Comparison of ENCODE assay signal across 20 cellular contexts in genomic region chr17:29758255-29758654, GRCh38.
DNase-seq lines count a peak whose midpoint lies in the region; ATAC-seq and TF ChIP-seq lines count a peak whose summit lies in the region.
"Had no signal": no experiment of that assay in that cellular context is flagged by ENCODE, and none has a peak within 500 bp of the region (broad histone marks: within the 10 kb centered on the region; RNA-seq: fewer than 3 reads in every experiment).

No MANE protein-coding gene starts in this region.

- DNase-seq in naive B cell: no peak
- no peak for DNase-seq in trophoblast cell
- DNase-seq in DMS79 (lab: John Stamatoyannopoulos, UW): no peak
- DNase-seq: activated CD4-positive, alpha-beta T cell treated with anti-CD3 and anti-CD28 coated beads, Interleukin-2, amount 50 U/mL, for 48 hours; BE2C; DMS53; Kasumi-1; left lung; NCI-H146; NCI-H446; SHP77 treated with DMSO at 0.1 percent for 48 hours; stimulated activated CD4-positive, alpha-beta T cell treated with anti-CD3 and anti-CD28 coated beads, Interleukin-12 subunit alpha, Interleukin-12 subunit beta, amount 100 ng/mL, for 4 hours; T-helper 9 cell had no signal

- no peak overlapping the region for H3K23ac ChIP-seq in trophoblast cell (ENCODE audit: low read length)

- H4K20me1 ChIP-seq in BLaER1 (peaks cover 45% of the 10 kb centered on the region), DOHH2 (ENCODE audit: control insufficient read depth, insufficient read depth, low read depth, low read length) (no peaks in the 10 kb centered on the region)

- no peak overlapping the region for H2BK12ac ChIP-seq in trophoblast cell (ENCODE audit: low read length)

- peak overlapping the region; percentile 98 for H3K4me3 Mint-ChIP-seq in activated T-helper 17 cell treated with anti-CD3 and anti-CD28 coated beads, Interleukin-2, amount 50 U/mL, for 72 hours
- peak overlapping the region in 6 of 8 donors; percentile 5 to 94 (median 84) for H3K4me3 Mint-ChIP-seq in naive B cell
- H3K4me3 Mint-ChIP-seq: GM23338 had no signal

- H2AFZ ChIP-seq in trophoblast cell (ENCODE audit: insufficient read depth, low read length, poor library complexity): no peak overlapping the region
- H2AFZ ChIP-seq: GM23338 had no signal

- no peaks in the 10 kb centered on the region for H3K9me2 ChIP-seq in DOHH2 (replicated peaks; ENCODE audit: control insufficient read depth, low read length)

- H3K9ac ChIP-seq in BLaER1 (no peak overlapping the region), trophoblast cell (ENCODE audit: low read length) (no peak overlapping the region)

- no peak overlapping the region for H3K14ac ChIP-seq in trophoblast cell (ENCODE audit: low read length)

- H2BK120ac ChIP-seq in trophoblast cell (ENCODE audit: insufficient read depth, low read length, poor library complexity): no peak overlapping the region

- peaks cover 21% of the 10 kb centered on the region for H3F3A ChIP-seq in DOHH2 (ENCODE audit: control insufficient read depth, insufficient read depth)

- no peak overlapping the region for H3K27ac ChIP-seq in BLaER1
- H3K27ac ChIP-seq in DOHH2 (ENCODE audit: low read depth, low read length): no peak overlapping the region
- no peak overlapping the region for H3K27ac ChIP-seq in trophoblast cell (ENCODE audit: low read depth, low read length)
- H3K27ac ChIP-seq: cardiac muscle cell had no signal

- H3K4me1 ChIP-seq in BLaER1 (peaks cover 39% of the 10 kb centered on the region), DOHH2 (ENCODE audit: control insufficient read depth, low read length) (peaks cover 36% of the 10 kb centered on the region), trophoblast cell (ENCODE audit: control insufficient read depth in 1 of 2, insufficient read depth in 2 of 2, low read length in 2 of 2) (no peaks in the 10 kb centered on the region)
- H3K4me1 ChIP-seq: BE2C had no signal

- no peak overlapping the region for H4K8ac ChIP-seq in trophoblast cell (ENCODE audit: low read depth, low read length)

- no peak overlapping the region for H4K91ac ChIP-seq in trophoblast cell (ENCODE audit: low read depth, low read length)

- peaks cover 6% of the 10 kb centered on the region for H3K79me1 ChIP-seq in trophoblast cell (ENCODE audit: low read length)

- no peaks in the 10 kb centered on the region for H3K27me3 Mint-ChIP-seq in activated T-helper 17 cell treated with anti-CD3 and anti-CD28 coated beads, Interleukin-2, amount 50 U/mL, for 72 hours
- no peaks in the 10 kb centered on the region for H3K27me3 Mint-ChIP-seq in naive B cell

- H3K79me2 ChIP-seq in DOHH2 (ENCODE audit: control insufficient read depth, low read length): peaks cover 40% of the 10 kb centered on the region
- peaks cover 7% of the 10 kb centered on the region for H3K79me2 ChIP-seq in trophoblast cell (ENCODE audit: control insufficient read depth, insufficient read depth, low read length, poor library complexity)

- no peaks in the 10 kb centered on the region for H3K9me3 Mint-ChIP-seq in activated T-helper 17 cell treated with anti-CD3 and anti-CD28 coated beads, Interleukin-2, amount 50 U/mL, for 72 hours
- no peaks in the 10 kb centered on the region for H3K9me3 Mint-ChIP-seq in naive B cell
- H3K9me3 Mint-ChIP-seq: GM23338 had no signal

- no peak overlapping the region for H3K4ac ChIP-seq in trophoblast cell (ENCODE audit: low read depth, low read length)

- no peak overlapping the region for H3K4me3 ChIP-seq in BLaER1
- no peak overlapping the region for H3K4me3 ChIP-seq in DOHH2 (ENCODE audit: low read length)
- no peak overlapping the region for H3K4me3 ChIP-seq in trophoblast cell (ENCODE audit: low read depth, low read length)
- H3K4me3 ChIP-seq: cardiac muscle cell, GM23338 had no signal

- H3K4me1 Mint-ChIP-seq in activated T-helper 17 cell treated with anti-CD3 and anti-CD28 coated beads, Interleukin-2, amount 50 U/mL, for 72 hours: peaks cover 15% of the 10 kb centered on the region
- H3K4me1 Mint-ChIP-seq in naive B cell: peaks cover 32 to 60% (median 33%) of the 10 kb centered on the region in 3 donors

- no peak overlapping the region for H2BK5ac ChIP-seq in trophoblast cell (ENCODE audit: low read depth, low read length, poor library complexity)

- H3K36me3 ChIP-seq in BLaER1 (peaks cover 25% of the 10 kb centered on the region), DOHH2 (ENCODE audit: control insufficient read depth, low read length) (peaks cover 23% of the 10 kb centered on the region), trophoblast cell (ENCODE audit: control insufficient read depth in 1 of 2, insufficient read depth in 2 of 2, low read length in 2 of 2) (peaks cover 6 to 8% of the 10 kb centered on the region in 2 experiments)
- H3K36me3 ChIP-seq: cardiac muscle cell had no signal

- TF ChIP-seq CTCF in DOHH2 (IDR thresholded peaks at IDR 0.05; ENCODE audit: low read depth, low read length, poor library complexity, severe bottlenecking): no peak

- H3K4me2 ChIP-seq in BLaER1: peak overlapping the region; percentile 81
- 0 out of 2 replicates have a peak overlapping the region, but pooled peaks have one; percentile 3 for H3K4me2 ChIP-seq in DOHH2 (ENCODE audit: low read length)
- no peak overlapping the region for H3K4me2 ChIP-seq in trophoblast cell (ENCODE audit: low read length)
- H3K4me2 ChIP-seq: GM23338 had no signal

- no peaks in the 10 kb centered on the region for H3K27me3 ChIP-seq in BLaER1
- H3K27me3 ChIP-seq in DOHH2 (ENCODE audit: control insufficient read depth, low read length): no peaks in the 10 kb centered on the region
- H3K27me3 ChIP-seq in trophoblast cell (ENCODE audit: insufficient read depth, low read length): no peaks in the 10 kb centered on the region
- H3K27me3 ChIP-seq: BE2C, cardiac muscle cell, left lung had no signal

- H3K27ac Mint-ChIP-seq in activated T-helper 17 cell treated with anti-CD3 and anti-CD28 coated beads, Interleukin-2, amount 50 U/mL, for 72 hours: peak overlapping the region; percentile 9
- H3K27ac Mint-ChIP-seq in naive B cell: peak overlapping the region in 4 of 6 donors; percentile 66 to 84 (median 73)
- H3K27ac Mint-ChIP-seq: GM23338 had no signal

- peaks cover 55% of the 10 kb centered on the region for H3K36me3 Mint-ChIP-seq in activated T-helper 17 cell treated with anti-CD3 and anti-CD28 coated beads, Interleukin-2, amount 50 U/mL, for 72 hours (ENCODE audit: low read depth)
- peaks cover 0 to 5% of the 10 kb centered on the region in 2 donors for H3K36me3 Mint-ChIP-seq in naive B cell

- no peak overlapping the region for H2AK5ac ChIP-seq in trophoblast cell (ENCODE audit: low read length)

- no CpG with 5 or more reads among the region's 2 CpGs for WGBS in trophoblast cell (ENCODE audit: extremely low coverage, insufficient coverage, insufficient read length)

- H3K18ac ChIP-seq in trophoblast cell (ENCODE audit: low read length): no peak overlapping the region

- ATAC-seq in activated T-helper 17 cell treated with anti-CD3 and anti-CD28 coated beads, Interleukin-2, amount 50 U/mL, for 72 hours (replicated peaks): no peak
- ATAC-seq in naive B cell (ENCODE audit: low read depth in 2 of 2) (no peak), GM19395 (IDR thresholded peaks at IDR 0.05; ENCODE audit: unreplicated experiment) (no peak), HG02885 (IDR thresholded peaks at IDR 0.05; ENCODE audit: poor library complexity, unreplicated experiment) (no peak)
- ATAC-seq: GM23338, left lung had no signal

- no peak overlapping the region for H4K12ac ChIP-seq in trophoblast cell (ENCODE audit: low read depth, low read length)

- H3K9me3 ChIP-seq in BLaER1 (no peaks in the 10 kb centered on the region), DOHH2 (ENCODE audit: control insufficient read depth, insufficient read depth, low read length) (no peaks in the 10 kb centered on the region), trophoblast cell (ENCODE audit: insufficient read depth, low read depth, low read length) (no peaks in the 10 kb centered on the region)
- H3K9me3 ChIP-seq: BE2C, left lung had no signal
